ENCODE assay signal across 25 cellular contexts in genomic region chr3:104150724-104151123, GRCh38.
"Had no signal": no experiment of that assay in that cellular context is flagged by ENCODE, and none has a peak within 500 bp of the region (broad histone marks: within the 10 kb centered on the region; RNA-seq: fewer than 3 reads in every experiment).

No MANE protein-coding gene starts in this region.

- H3K27me3 ChIP-seq: adrenal gland, body of pancreas, colonic mucosa had no signal

- H3K4me3 ChIP-seq: adrenal gland, body of pancreas, colonic mucosa had no signal

- DNase-seq: activated CD4-positive, alpha-beta memory T cell treated with anti-CD3 and anti-CD28 coated beads, Interleukin-2, amount 10 ng/mL, durations not matched to agents 7 days and 5 days; activated CD4-positive, alpha-beta T cell treated with anti-CD3 and anti-CD28 coated beads for 1 hour; activated CD4-positive, alpha-beta T cell treated with anti-CD3 and anti-CD28 coated beads for 4 hours; activated CD4-positive, alpha-beta T cell treated with anti-CD3 and anti-CD28 coated beads, Interleukin-2, amount 10 ng/mL, durations not matched to agents 7 days and 5 days; activated CD4-positive, alpha-beta T cell treated with anti-CD3 and anti-CD28 coated beads, Interleukin-2, amount 50 U/mL, for 4 hours; activated effector memory CD4-positive, alpha-beta T cell treated with anti-CD3 and anti-CD28 coated beads, Interleukin-2, amount 50 U/mL, for 16 hours; activated naive CD4-positive, alpha-beta T cell treated with anti-CD3 and anti-CD28 coated beads for 36 hours; activated naive CD8-positive, alpha-beta T cell treated with anti-CD3 and anti-CD28 coated beads for 36 hours; activated naive CD8-positive, alpha-beta T cell treated with anti-CD3 and anti-CD28 coated beads, Interleukin-2, amount 50 U/mL, for 24 hours; activated T-cell treated with anti-CD3 and anti-CD28 coated beads, Interleukin-2, amount 50 U/mL, for 1 hour; activated T-cell treated with anti-CD3 and anti-CD28 coated beads, Interleukin-2, amount 50 U/mL, for 48 hours; adrenal gland; amygdala; aorta; body of pancreas; caudate nucleus; cerebellar nuclear complex; colonic mucosa; effector CD8-positive, alpha-beta T cell; foreskin fibroblast; head of caudate nucleus; T-helper 2 cell had no signal

- H3K4me1 ChIP-seq: adrenal gland, body of pancreas, colonic mucosa had no signal

- H3K9me3 ChIP-seq: adrenal gland, body of pancreas, colonic mucosa had no signal

- ATAC-seq: activated naive CD8-positive, alpha-beta T cell treated with anti-CD3 and anti-CD28 coated beads, Interleukin-2, amount 50 U/mL, for 24 hours; body of pancreas; esophagus mucosa; WTC11 had no signal

- H3K36me3 ChIP-seq: adrenal gland, colonic mucosa had no signal

- H3K27ac ChIP-seq: adrenal gland, body of pancreas, colonic mucosa, VCaP had no signal
